ENCODE assay signal across 33 cellular contexts in genomic region chr18:45596048-45596447, GRCh38. TPM values are rescaled to one million over a fixed set of nuclear protein-coding genes. Genes with fewer than 3 reads are reported as not detected.
"Had no signal": no experiment of that assay in that cellular context is flagged by ENCODE, and none has a peak within 500 bp of the region (broad histone marks: within the 10 kb centered on the region; RNA-seq: fewer than 3 reads in every experiment).

No MANE protein-coding gene starts in this region.

- H3K27me3 ChIP-seq: esophagus muscularis mucosa, gastroesophageal sphincter, heart right ventricle, neutrophil, pancreas, stomach, thyroid gland, vagina had no signal

- DNase-seq: dermis blood vessel endothelial cell; effector memory CD4-positive, alpha-beta T cell; foreskin keratinocyte; heart right ventricle; hippocampal formation; kidney glomerular epithelial cell; left colon; mucosa of descending colon; naive B cell; pancreas; stimulated activated CD4-positive, alpha-beta T cell treated with anti-CD3 and anti-CD28 coated beads, Interleukin-12 subunit alpha, Interleukin-12 subunit beta, amount 100 ng/mL, for 4 hours; stimulated activated CD4-positive, alpha-beta T cell treated with anti-CD3 and anti-CD28 coated beads, Interleukin-1b, Interleukin-23, amount 100 ng/mL, for 48 hours; stimulated activated CD4-positive, alpha-beta T cell treated with anti-CD3 and anti-CD28 coated beads, Interleukin-4, amount 100 ng/mL, for 24 hours; stimulated activated naive CD4-positive, alpha-beta T cell treated with Interleukin-2 at 50 U/mL for 16 hours; stomach; thyroid gland; trophoblast cell had no signal

- H3K36me3 ChIP-seq: esophagus muscularis mucosa, gastroesophageal sphincter, heart right ventricle, neutrophil, pancreas, stomach, thyroid gland, vagina had no signal

- H3K9me3 Mint-ChIP-seq: memory B cell; stimulated activated effector memory CD8-positive, alpha-beta T cell treated with anti-CD3 and anti-CD28 coated beads, Interleukin-12 subunit alpha, Interleukin-12 subunit beta, amount 100 ng/mL, for 72 hours had no signal

- H3K4me2 ChIP-seq: smooth muscle cell had no signal

- H3K4me1 Mint-ChIP-seq: memory B cell; naive B cell; stimulated activated effector memory CD8-positive, alpha-beta T cell treated with anti-CD3 and anti-CD28 coated beads, Interleukin-12 subunit alpha, Interleukin-12 subunit beta, amount 100 ng/mL, for 72 hours had no signal

- H3K27ac Mint-ChIP-seq: memory B cell; mesothelial cell of epicardium; naive B cell; stimulated activated effector memory CD8-positive, alpha-beta T cell treated with anti-CD3 and anti-CD28 coated beads, Interleukin-12 subunit alpha, Interleukin-12 subunit beta, amount 100 ng/mL, for 72 hours had no signal

- H3K4me3 ChIP-seq: coronary artery, esophagus muscularis mucosa, gastroesophageal sphincter, heart right ventricle, lung, mucosa of descending colon, pancreas, smooth muscle cell, stomach, thyroid gland, vagina had no signal

- H3K27ac ChIP-seq: coronary artery, esophagus muscularis mucosa, foreskin keratinocyte, gastroesophageal sphincter, heart right ventricle, neutrophil, pancreas, stomach, thyroid gland, vagina had no signal

- H3K4me1 ChIP-seq: esophagus muscularis mucosa, foreskin keratinocyte, gastroesophageal sphincter, pancreas, stomach, thyroid gland, vagina had no signal

- H3K36me3 Mint-ChIP-seq: memory B cell; mesothelial cell of epicardium; naive B cell; stimulated activated effector memory CD8-positive, alpha-beta T cell treated with anti-CD3 and anti-CD28 coated beads, Interleukin-12 subunit alpha, Interleukin-12 subunit beta, amount 100 ng/mL, for 72 hours had no signal

- H3K4me3 Mint-ChIP-seq: memory B cell; mesothelial cell of epicardium; naive B cell; stimulated activated effector memory CD8-positive, alpha-beta T cell treated with anti-CD3 and anti-CD28 coated beads, Interleukin-12 subunit alpha, Interleukin-12 subunit beta, amount 100 ng/mL, for 72 hours had no signal

- ATAC-seq: foreskin keratinocyte; gastroesophageal sphincter; left colon; mucosa of descending colon; pancreas; sciatic nerve; stimulated activated effector memory CD8-positive, alpha-beta T cell treated with anti-CD3 and anti-CD28 coated beads, Interleukin-12 subunit alpha, Interleukin-12 subunit beta, amount 100 ng/mL, for 72 hours had no signal

- H3K9me3 ChIP-seq: esophagus muscularis mucosa, gastroesophageal sphincter, heart right ventricle, mucosa of descending colon, neutrophil, pancreas, stomach, thyroid gland, vagina had no signal

RNA-seq across cellular contexts. Expression of gene SLC14A2, which starts 19.2 kb away (rescaled TPM):
- total RNA-seq: dermis blood vessel endothelial cell, endothelial cell of umbilical vein, foreskin keratinocyte, liver, temporal lobe, ureter, vagina had no signal
- polyA plus RNA-seq: foreskin keratinocyte, neural cell, smooth muscle cell, stomach had no signal
